In the genomic region with DNA sequence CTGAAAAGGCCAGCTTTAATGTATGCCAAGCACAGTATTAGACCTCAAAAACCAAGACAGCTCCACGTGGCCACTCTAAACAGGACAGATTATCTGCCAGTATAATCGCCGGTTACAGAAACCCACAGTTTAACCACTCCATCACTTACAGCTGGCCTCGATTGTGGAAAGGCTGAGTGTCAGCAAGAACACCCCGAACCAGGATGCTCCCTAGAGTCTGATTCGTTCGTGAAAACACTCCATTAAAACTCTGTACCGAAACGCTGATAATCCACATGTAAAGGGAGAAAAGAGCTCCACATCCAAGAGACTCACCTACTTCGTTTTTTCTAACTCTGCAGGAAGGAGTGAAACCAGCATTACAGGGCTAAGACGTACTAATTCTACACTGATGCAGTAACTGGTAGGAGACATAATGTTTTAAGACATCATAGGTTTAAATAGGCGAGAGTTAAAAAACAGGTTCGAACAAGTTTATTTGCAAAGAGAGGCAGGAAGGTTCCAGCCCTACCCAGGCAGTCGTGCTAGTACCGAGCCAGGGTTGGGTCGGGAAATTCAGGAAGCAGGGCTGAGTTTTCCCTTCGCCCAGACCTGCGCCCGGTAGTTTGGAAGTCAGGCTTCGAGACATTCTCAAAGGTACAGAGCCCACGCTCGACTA, we compare ENCODE assay signal across 1 cellular context.
TF ChIP-seq lines count a peak whose summit lies in the region.

No MANE protein-coding gene starts in this region.

TF ChIP-seq in HepG2, 621 proteins besides CTCF, POLR2A, EP300 and RAD21 (continued from another document):
- TF ChIP-seq ZNF317 (CRISPR knock-in tag; IDR thresholded peaks at IDR 0.05): 0 out of 2 replicates have a peak, but pooled peaks have one; percentile 9
- TF ChIP-seq ZNF766 (CRISPR knock-in tag; IDR thresholded peaks at IDR 0.05; ENCODE audit: borderline replicate concordance): peak; percentile 46; the same call in 1 of the 2 replicates
- no peak for TF ChIP-seq ZBTB20 (CRISPR knock-in tag; IDR thresholded peaks at IDR 0.05; ENCODE audit: borderline replicate concordance, low read depth)
- TF ChIP-seq, protein P1, sequence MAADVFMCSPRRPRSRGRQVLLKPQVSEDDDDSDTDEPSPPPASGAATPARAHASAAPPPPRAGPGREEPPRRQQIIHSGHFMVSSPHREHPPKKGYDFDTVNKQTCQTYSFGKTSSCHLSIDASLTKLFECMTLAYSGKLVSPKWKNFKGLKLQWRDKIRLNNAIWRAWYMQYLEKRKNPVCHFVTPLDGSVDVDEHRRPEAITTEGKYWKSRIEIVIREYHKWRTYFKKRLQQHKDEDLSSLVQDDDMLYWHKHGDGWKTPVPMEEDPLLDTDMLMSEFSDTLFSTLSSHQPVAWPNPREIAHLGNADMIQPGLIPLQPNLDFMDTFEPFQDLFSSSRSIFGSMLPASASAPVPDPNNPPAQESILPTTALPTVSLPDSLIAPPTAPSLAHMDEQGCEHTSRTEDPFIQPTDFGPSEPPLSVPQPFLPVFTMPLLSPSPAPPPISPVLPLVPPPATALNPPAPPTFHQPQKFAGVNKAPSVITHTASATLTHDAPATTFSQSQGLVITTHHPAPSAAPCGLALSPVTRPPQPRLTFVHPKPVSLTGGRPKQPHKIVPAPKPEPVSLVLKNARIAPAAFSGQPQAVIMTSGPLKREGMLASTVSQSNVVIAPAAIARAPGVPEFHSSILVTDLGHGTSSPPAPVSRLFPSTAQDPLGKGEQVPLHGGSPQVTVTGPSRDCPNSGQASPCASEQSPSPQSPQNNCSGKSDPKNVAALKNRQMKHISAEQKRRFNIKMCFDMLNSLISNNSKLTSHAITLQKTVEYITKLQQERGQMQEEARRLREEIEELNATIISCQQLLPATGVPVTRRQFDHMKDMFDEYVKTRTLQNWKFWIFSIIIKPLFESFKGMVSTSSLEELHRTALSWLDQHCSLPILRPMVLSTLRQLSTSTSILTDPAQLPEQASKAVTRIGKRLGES (CRISPR knock-in tag; IDR thresholded peaks at IDR 0.05; ENCODE audit: borderline replicate concordance): no peak
- 0 out of 2 replicates have a peak, but pooled peaks have one; percentile 21 for TF ChIP-seq FOXJ3 (CRISPR knock-in tag; IDR thresholded peaks at IDR 0.05; ENCODE audit: borderline replicate concordance)
- 0 out of 2 replicates have a peak, but pooled peaks have one; percentile 6 for TF ChIP-seq ZNF879 (CRISPR knock-in tag; IDR thresholded peaks at IDR 0.05)
- TF ChIP-seq STAT5B (CRISPR knock-in tag; IDR thresholded peaks at IDR 0.05): no peak
- TF ChIP-seq, protein P2, sequence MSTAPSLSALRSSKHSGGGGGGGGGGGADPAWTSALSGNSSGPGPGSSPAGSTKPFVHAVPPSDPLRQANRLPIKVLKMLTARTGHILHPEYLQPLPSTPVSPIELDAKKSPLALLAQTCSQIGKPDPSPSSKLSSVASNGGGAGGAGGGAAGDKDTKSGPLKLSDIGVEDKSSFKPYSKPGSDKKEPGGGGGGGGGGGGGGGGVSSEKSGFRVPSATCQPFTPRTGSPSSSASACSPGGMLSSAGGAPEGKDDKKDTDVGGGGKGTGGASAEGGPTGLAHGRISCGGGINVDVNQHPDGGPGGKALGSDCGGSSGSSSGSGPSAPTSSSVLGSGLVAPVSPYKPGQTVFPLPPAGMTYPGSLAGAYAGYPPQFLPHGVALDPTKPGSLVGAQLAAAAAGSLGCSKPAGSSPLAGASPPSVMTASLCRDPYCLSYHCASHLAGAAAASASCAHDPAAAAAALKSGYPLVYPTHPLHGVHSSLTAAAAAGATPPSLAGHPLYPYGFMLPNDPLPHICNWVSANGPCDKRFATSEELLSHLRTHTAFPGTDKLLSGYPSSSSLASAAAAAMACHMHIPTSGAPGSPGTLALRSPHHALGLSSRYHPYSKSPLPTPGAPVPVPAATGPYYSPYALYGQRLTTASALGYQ (CRISPR knock-in tag; IDR thresholded peaks at IDR 0.05): no peak
- TF ChIP-seq HOXA3 (CRISPR knock-in tag; IDR thresholded peaks at IDR 0.05): no peak
- TF ChIP-seq HMG20B (CRISPR knock-in tag; conservative IDR thresholded peaks at IDR 0.05): no peak
- no peak for TF ChIP-seq ELF3 (CRISPR knock-in tag; IDR thresholded peaks at IDR 0.05)
